12 cellular contexts compared by ENCODE assay signal in genomic region chr4:7857238-7857701, GRCh38.
DNase-seq lines count a peak whose midpoint lies in the region; ATAC-seq and TF ChIP-seq lines count a peak whose summit lies in the region.
"Had no signal": no experiment of that assay in that cellular context is flagged by ENCODE, and none has a peak within 500 bp of the region (broad histone marks: within the 10 kb centered on the region; RNA-seq: fewer than 3 reads in every experiment).

No MANE protein-coding gene starts in this region.

- no peaks in the 10 kb centered on the region for H3K27me3 ChIP-seq in gastroesophageal sphincter
- H3K27me3 ChIP-seq: body of pancreas had no signal

- in situ Hi-C loops in ACHN (cut with HindIII; ENCODE audit: low pct_ligation_motif_present, low pct_unique_long_range_greater_than_20kb, low sequenced_read_pairs): no loop called here

- peaks cover 0 to 35% of the 10 kb centered on the region in 2 donors for H3K36me3 ChIP-seq in gastroesophageal sphincter

- peaks cover 28% of the 10 kb centered on the region for H3K36me3 Mint-ChIP-seq in activated CD4-positive, alpha-beta T cell treated with anti-CD3 and anti-CD28 coated beads, Interleukin-2, amount 10 ng/mL, durations not matched to agents 24 days and 14 days (ENCODE audit: low read depth)
- H3K36me3 Mint-ChIP-seq in activated T-cell treated with anti-CD3 and anti-CD28 coated beads, Interleukin-2, amount 50 U/mL, for 72 hours (ENCODE audit: insufficient read depth in 2 of 2): peaks cover 0 to 8% of the 10 kb centered on the region in 2 donors

- no peak for DNase-seq in activated CD4-positive, alpha-beta T cell treated with anti-CD3 and anti-CD28 coated beads, Interleukin-2, amount 10 ng/mL, durations not matched to agents 24 days and 14 days
- no peak for DNase-seq in activated CD4-positive, alpha-beta T cell treated with anti-CD3 and anti-CD28 coated beads, Interleukin-2, amount 50 U/mL, for 48 hours
- DNase-seq in activated T-cell treated with anti-CD3 and anti-CD28 coated beads, Interleukin-2, amount 50 U/mL, for 72 hours: no peak
- DNase-seq in stimulated activated naive CD8-positive, alpha-beta T cell treated with anti-CD3 and anti-CD28 coated beads, Interleukin-15, Interleukin-2, amounts not matched to agents 100 U/mL and 50 U/mL, for 24 hours: no peak
- DNase-seq in ACHN: no peak
- DNase-seq: left colon, NCI-H1436 had no signal

- peak; percentile 59 to 69 for ATAC-seq in activated T-cell treated with anti-CD3 and anti-CD28 coated beads, Interleukin-2, amount 50 U/mL, for 72 hours (replicated peaks in 1 of 2)
- peak; percentile 60 for ATAC-seq in gastroesophageal sphincter
- peak; percentile 44 for ATAC-seq in stimulated activated naive CD8-positive, alpha-beta T cell treated with anti-CD3 and anti-CD28 coated beads, Interleukin-15, Interleukin-2, amounts not matched to agents 100 U/mL and 50 U/mL, for 24 hours
- ATAC-seq in GM18873 (IDR thresholded peaks at IDR 0.05; ENCODE audit: low FRiP score, unreplicated experiment): no peak
- no peak for ATAC-seq in HG03097 (IDR thresholded peaks at IDR 0.05; ENCODE audit: low FRiP score, unreplicated experiment)
- ATAC-seq: body of pancreas, left colon had no signal

- TF ChIP-seq CTCF in gastroesophageal sphincter (IDR thresholded peaks at IDR 0.05): no peak

- no peaks in the 10 kb centered on the region for H3K9me3 ChIP-seq in gastroesophageal sphincter
- H3K9me3 ChIP-seq: body of pancreas had no signal

- peak overlapping the region; percentile 1 to 75 (median 70) for H3K27ac ChIP-seq in gastroesophageal sphincter
- H3K27ac ChIP-seq: body of pancreas had no signal

- H3K4me3 ChIP-seq in gastroesophageal sphincter: no peak overlapping the region
- H3K4me3 ChIP-seq: body of pancreas had no signal

- WGBS in gastroesophageal sphincter (ENCODE audit: low coverage in 1 of 2), 2 donors: 14 to 27% methylated on average over 8 of the region's 8 CpGs

- H3K4me1 ChIP-seq in gastroesophageal sphincter: peaks cover 3 to 86% (median 16%) of the 10 kb centered on the region in 3 donors

- H3K27ac Mint-ChIP-seq in activated CD4-positive, alpha-beta T cell treated with anti-CD3 and anti-CD28 coated beads, Interleukin-2, amount 10 ng/mL, durations not matched to agents 24 days and 14 days: peak overlapping the region; percentile 85
- peak overlapping the region; percentile 91 for H3K27ac Mint-ChIP-seq in activated T-cell treated with anti-CD3 and anti-CD28 coated beads, Interleukin-2, amount 50 U/mL, for 72 hours
- H3K27ac Mint-ChIP-seq: B cell had no signal

- no peaks in the 10 kb centered on the region for H3K9me3 Mint-ChIP-seq in activated CD4-positive, alpha-beta T cell treated with anti-CD3 and anti-CD28 coated beads, Interleukin-2, amount 10 ng/mL, durations not matched to agents 24 days and 14 days
- no peaks in the 10 kb centered on the region for H3K9me3 Mint-ChIP-seq in activated T-cell treated with anti-CD3 and anti-CD28 coated beads, Interleukin-2, amount 50 U/mL, for 72 hours

- peak overlapping the region; percentile 67 for H3K4me3 Mint-ChIP-seq in activated CD4-positive, alpha-beta T cell treated with anti-CD3 and anti-CD28 coated beads, Interleukin-2, amount 10 ng/mL, durations not matched to agents 24 days and 14 days
- H3K4me3 Mint-ChIP-seq in activated T-cell treated with anti-CD3 and anti-CD28 coated beads, Interleukin-2, amount 50 U/mL, for 72 hours: peak overlapping the region; percentile 77 to 93
- H3K4me3 Mint-ChIP-seq: B cell had no signal

- peaks cover 50% of the 10 kb centered on the region for H3K4me1 Mint-ChIP-seq in activated CD4-positive, alpha-beta T cell treated with anti-CD3 and anti-CD28 coated beads, Interleukin-2, amount 10 ng/mL, durations not matched to agents 24 days and 14 days
- H3K4me1 Mint-ChIP-seq in activated T-cell treated with anti-CD3 and anti-CD28 coated beads, Interleukin-2, amount 50 U/mL, for 72 hours (ENCODE audit: low read depth): peaks cover 54% of the 10 kb centered on the region
- H3K4me1 Mint-ChIP-seq: B cell had no signal

- no peak for TF ChIP-seq POLR2A in gastroesophageal sphincter (IDR thresholded peaks at IDR 0.05)

- no peak for TF ChIP-seq EP300 in gastroesophageal sphincter (IDR thresholded peaks at IDR 0.05)

- no peaks in the 10 kb centered on the region for H3K27me3 Mint-ChIP-seq in activated CD4-positive, alpha-beta T cell treated with anti-CD3 and anti-CD28 coated beads, Interleukin-2, amount 10 ng/mL, durations not matched to agents 24 days and 14 days
- H3K27me3 Mint-ChIP-seq in activated T-cell treated with anti-CD3 and anti-CD28 coated beads, Interleukin-2, amount 50 U/mL, for 72 hours (ENCODE audit: low read depth): no peaks in the 10 kb centered on the region

- intact Hi-C loops in activated CD4-positive, alpha-beta T cell treated with anti-CD3 and anti-CD28 coated beads, Interleukin-2, amount 10 ng/mL, durations not matched to agents 24 days and 14 days (cut with micrococcal nuclease): loop anchor here (1.0 to 10.0 kb wide), 4 partner anchors 11 to 104 kb away; partner anchors contain the start of gene AFAP1

Comparison
In these comparisons a context has a peak if more than half of its experiments do, and no peak if none do; other contexts are left out.
1. ATAC-seq: peak in activated T-cell treated with anti-CD3 and anti-CD28 coated beads, Interleukin-2, amount 50 U/mL, for 72 hours (2 of 2), gastroesophageal sphincter (single experiment) and stimulated activated naive CD8-positive, alpha-beta T cell treated with anti-CD3 and anti-CD28 coated beads, Interleukin-15, Interleukin-2, amounts not matched to agents 100 U/mL and 50 U/mL, for 24 hours (single experiment); none in GM18873 (single experiment) and HG03097 (single experiment).